In genomic region chr1:223628233-223628632, GRCh38 we compare ENCODE assay signal across 8 cellular contexts. TPM values are rescaled to one million over a fixed set of nuclear protein-coding genes. Genes with fewer than 3 reads are reported as not detected.
DNase-seq lines count a peak whose midpoint lies in the region; ATAC-seq and TF ChIP-seq lines count a peak whose summit lies in the region.

No MANE protein-coding gene starts in this region.

- CTCF ChIA-PET in HEK293T (lab: Yijun Ruan, JAX), result interaction anchor here (0.6 to 2.9 kb wide), 13 partner anchors 10 to 504 kb away, joined by 3 to 17 read pairs (median 5); no protein-coding TSS in a partner anchor

- no peak for ATAC-seq in GM21825 (IDR thresholded peaks at IDR 0.05; ENCODE audit: unreplicated experiment)

- POLR2A ChIA-PET in HEK293T (lab: Yijun Ruan, JAX), result no interaction called here

- DNase-seq in EL (peak; percentile 68), HEK293T (ENCODE audit: extremely low spot score) (peak; percentile 90), NCI-H748 treated with DMSO at 0.1 percent for 48 hours (lab: John Stamatoyannopoulos, UW) (peak; percentile 10), activated T-cell treated with anti-CD3 and anti-CD28 coated beads for 24 hours (ENCODE audit: low read depth) (peak; percentile 30), foreskin melanocyte (peak; percentile 11), renal cortical epithelial cell (ENCODE audit: low read depth) (peak; percentile 18), GF-D8 (lab: John Stamatoyannopoulos, UW) (no peak)

TF ChIP-seq in HEK293T, 16 proteins besides CTCF, POLR2A, EP300 and RAD21:
- TF ChIP-seq L3MBTL2 (conservative IDR thresholded peaks at IDR 0.05) (peak; percentile 86), FOXM1 (IDR thresholded peaks at IDR 0.05; ENCODE audit: borderline replicate concordance) (no peak)

RNA-seq across cellular contexts. Expression of gene CAPN8, which starts 37.3 kb away (rescaled TPM):
- total RNA-seq in renal cortical epithelial cell, result 0.05 TPM in 1 of 2 replicates, not detected in the other
